In the genomic region with DNA sequence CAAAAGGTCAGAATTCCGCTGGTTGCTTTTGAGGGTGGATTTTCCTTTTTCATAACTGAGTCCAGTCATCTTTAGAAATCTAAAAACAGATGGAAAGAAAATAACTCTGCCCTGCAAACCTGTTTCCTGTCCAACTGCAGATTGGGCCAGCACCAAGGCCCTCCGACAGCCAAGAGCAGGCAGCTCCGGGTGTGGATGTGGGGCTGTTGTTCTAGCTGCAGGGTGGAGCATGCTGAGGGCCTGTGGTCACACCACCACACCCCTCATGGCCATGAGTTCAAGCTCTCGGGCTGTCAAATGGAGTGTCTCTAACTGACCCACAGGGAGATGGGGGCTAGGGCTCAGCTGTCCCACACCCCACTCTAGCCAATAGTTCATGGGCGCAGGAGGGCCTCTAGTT, we compare ENCODE assay signal across 12 cellular contexts.
DNase-seq lines count a peak whose midpoint lies in the region; ATAC-seq and TF ChIP-seq lines count a peak whose summit lies in the region.
"Had no signal": no experiment of that assay in that cellular context is flagged by ENCODE, and none has a peak within 500 bp of the region (broad histone marks: within the 10 kb centered on the region; RNA-seq: fewer than 3 reads in every experiment).

No MANE protein-coding gene starts in this region.

- no peak for TF ChIP-seq CTCF in PC-3 (conservative IDR thresholded peaks at IDR 0.05; ENCODE audit: low read depth, low read length)
- TF ChIP-seq CTCF in fibroblast of mammary gland (conservative IDR thresholded peaks at IDR 0.05; ENCODE audit: control insufficient read depth, insufficient read depth, low read depth, low read length), result no peak
- no peak for TF ChIP-seq CTCF in tibial nerve (IDR thresholded peaks at IDR 0.05)

- no peak for TF ChIP-seq POLR2A in tibial nerve (IDR thresholded peaks at IDR 0.05)

- ATAC-seq in PC-3 (no peak), GM18873 (IDR thresholded peaks at IDR 0.05; ENCODE audit: low FRiP score, unreplicated experiment) (no peak)

- POLR2A ChIA-PET in PC-3 (lab: Charles Lee; ENCODE audit: unreplicated experiment), result no interaction called here

- H3K9me3 ChIP-seq in PC-3 (ENCODE audit: low read length), result no peaks in the 10 kb centered on the region
- H3K9me3 ChIP-seq in tibial nerve, result no peaks in the 10 kb centered on the region

- no peak overlapping the region for H3K4me2 ChIP-seq in PC-3 (ENCODE audit: low read length)
- H3K4me2 ChIP-seq: KMS-11 had no signal

- no peaks in the 10 kb centered on the region for H3F3A ChIP-seq in PC-3 (ENCODE audit: low read length, unreplicated experiment)

- H4K20me1 ChIP-seq in PC-3 (ENCODE audit: low read length), result no peaks in the 10 kb centered on the region

- CTCF ChIA-PET in PC-3 (lab: Charles Lee), result no interaction called here

- H3K9ac ChIP-seq in PC-3 (ENCODE audit: low read length), result no peak overlapping the region
- H3K9ac ChIP-seq: KMS-11, parathyroid adenoma had no signal

- H3K4me1 ChIP-seq in PC-3 (ENCODE audit: insufficient read depth, low read length), result peaks cover 24% of the 10 kb centered on the region
- peaks cover 0 to 53% (median 16%) of the 10 kb centered on the region in 4 donors for H3K4me1 ChIP-seq in tibial nerve

- peak in 1 of 2 donors; percentile 78 for TF ChIP-seq EP300 in tibial nerve (IDR thresholded peaks at IDR 0.05)

- 38 to 55% methylated on average over 3 to 5 of the region's 5 CpGs for WGBS in tibial nerve, 2 donors

- H3K27ac ChIP-seq in PC-3 (ENCODE audit: low read length) (peak overlapping the region; percentile 85), tibial nerve (peak overlapping the region; percentile 35 to 84 (median 71))
- H3K27ac ChIP-seq: KMS-11, parathyroid adenoma had no signal

- BruUV-seq in PC-3 (replicated peaks; lab: Mats Ljungman, UMichigan), result no TSS peak

- no peaks in the 10 kb centered on the region for H3K9me2 ChIP-seq in PC-3 (replicated peaks; ENCODE audit: low read length)

- intact Hi-C loops in PC-3 (cut with micrococcal nuclease), result no loop called here

- H3K36me3 ChIP-seq in PC-3 (ENCODE audit: low read depth, low read length) (no peaks in the 10 kb centered on the region), tibial nerve (no peaks in the 10 kb centered on the region)

- H3K4me3 ChIP-seq in PC-3 (ENCODE audit: low read length) (no peak overlapping the region), fibroblast of mammary gland (ENCODE audit: control insufficient read depth, low read depth, low read length) (no peak overlapping the region), tibial nerve (no peak overlapping the region)

- H3K27me3 ChIP-seq in PC-3 (ENCODE audit: low read length) (no peaks in the 10 kb centered on the region), tibial nerve (no peaks in the 10 kb centered on the region)

- no peak overlapping the region for H2AFZ ChIP-seq in PC-3 (ENCODE audit: low read length)

- H3K79me2 ChIP-seq in PC-3 (ENCODE audit: low read length), result no peaks in the 10 kb centered on the region
- H3K79me2 ChIP-seq: parathyroid adenoma had no signal

- DNase-seq in PC-3 (no peak), fibroblast of mammary gland (ENCODE audit: low read depth) (peak; percentile 74), lung microvascular endothelial cell (ENCODE audit: low read depth in 2 of 2) (peak; percentile 66 to 91), tibial nerve (ENCODE audit: low spot score in 2 of 2) (peak; percentile 71 to 72), HK-2 (ENCODE audit: unreplicated experiment) (no peak), T1000 (lab: John Stamatoyannopoulos, UW) (no peak), NCI-H1092 (lab: John Stamatoyannopoulos, UW) (no peak)
- DNase-seq: kidney glomerular epithelial cell, NCI-H2171 treated with DMSO at 0.1 percent for 48 hours had no signal

Comparison
In these comparisons a context has a peak if more than half of its experiments do, and no peak if none do; other contexts are left out.
1. DNase-seq: peak in fibroblast of mammary gland (single experiment), lung microvascular endothelial cell (2 of 2) and tibial nerve (2 of 2); none in PC-3 (single experiment), HK-2 (single experiment), T1000 (single experiment) and NCI-H1092 (single experiment).